2 cellular contexts compared by ENCODE assay signal in genomic region chr7:158479680-158480025, GRCh38.
TF ChIP-seq lines count a peak whose summit lies in the region.

No MANE protein-coding gene starts in this region.

TF ChIP-seq in H1, 55 proteins besides CTCF, POLR2A, EP300 and RAD21 (continued from another document):
- no peak for TF ChIP-seq MAX (IDR thresholded peaks at IDR 0.05)
- TF ChIP-seq HDAC6 (IDR thresholded peaks at IDR 0.05; ENCODE audit: low read depth, low read length) = no peak

TF ChIP-seq in neural cell, 6 proteins besides CTCF, POLR2A, EP300 and RAD21 (continued from another document):
- TF ChIP-seq REST (IDR thresholded peaks at IDR 0.05; ENCODE audit: borderline replicate concordance) (no peak), EZH2 (IDR thresholded peaks at IDR 0.05; ENCODE audit: borderline replicate concordance, insufficient read depth, low read length, poor library complexity, severe bottlenecking) (no peak)
